ENCODE assay signal across 1 cellular context in the genomic region with DNA sequence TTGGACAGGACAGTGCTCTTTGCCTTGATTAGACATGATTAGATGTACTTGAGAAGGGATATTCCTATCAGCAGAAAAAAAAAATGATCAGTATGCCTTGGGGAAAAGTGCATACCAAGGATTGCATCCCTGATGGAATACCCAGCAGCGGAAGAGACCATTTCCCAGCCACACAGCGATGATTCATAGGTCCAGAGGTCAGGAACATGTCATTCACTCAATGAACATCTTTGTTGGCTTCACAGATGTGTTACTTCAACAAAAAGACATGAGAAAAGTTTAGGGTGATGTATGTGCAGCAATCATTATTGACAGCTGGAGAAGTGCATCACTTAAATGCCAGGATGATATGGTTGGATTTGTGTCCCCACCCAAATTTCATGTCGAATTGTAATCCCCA.
TF ChIP-seq lines count a peak whose summit lies in the region.

No MANE protein-coding gene starts in this region.

TF ChIP-seq in H1, 55 proteins besides CTCF, POLR2A, EP300 and RAD21:
- no peak for TF ChIP-seq CBX8 (IDR thresholded peaks at IDR 0.05; ENCODE audit: borderline replicate concordance, low read depth, low read length)
- TF ChIP-seq MAFK (IDR thresholded peaks at IDR 0.05; ENCODE audit: low read depth, low read length): no peak
- no peak for TF ChIP-seq BCL11A (IDR thresholded peaks at IDR 0.05; ENCODE audit: low read depth in 2 of 2, low read length in 2 of 2)
- TF ChIP-seq ASH2L (IDR thresholded peaks at IDR 0.05; ENCODE audit: low read length): no peak
- TF ChIP-seq RBBP5 (IDR thresholded peaks at IDR 0.05; ENCODE audit: borderline replicate concordance, low read depth, low read length): no peak
TF ChIP-seq in H1: peak in this region for 0.
